11 cellular contexts compared by ENCODE assay signal in the genomic region with DNA sequence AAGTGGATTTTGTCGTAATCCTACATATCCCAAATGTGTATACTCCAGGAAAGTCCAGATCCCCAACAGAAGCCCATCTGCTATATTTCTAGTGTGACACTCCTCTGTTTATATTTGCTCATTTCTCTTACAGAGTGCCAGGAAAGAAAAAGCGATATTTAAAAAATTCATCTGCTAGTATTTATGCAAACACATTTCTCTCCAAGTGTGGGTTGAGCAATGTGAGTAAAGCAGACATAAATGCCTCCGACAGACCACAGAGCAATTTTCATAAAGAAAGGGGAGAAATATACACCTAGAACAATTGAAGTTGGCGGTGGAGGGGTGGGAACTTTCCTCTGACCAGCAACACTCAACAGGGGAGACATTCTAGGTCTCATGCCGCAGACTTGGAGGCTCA. TPM values are rescaled to one million over a fixed set of nuclear protein-coding genes. Genes with fewer than 3 reads are reported as not detected.
DNase-seq lines count a peak whose midpoint lies in the region; ATAC-seq and TF ChIP-seq lines count a peak whose summit lies in the region.
"Had no signal": no experiment of that assay in that cellular context is flagged by ENCODE, and none has a peak within 500 bp of the region (broad histone marks: within the 10 kb centered on the region; RNA-seq: fewer than 3 reads in every experiment).

No MANE protein-coding gene starts in this region.

- intact Hi-C loops in natural killer cell (cut with micrococcal nuclease), result loop anchor here (5.0 to 10.0 kb wide), 2 partner anchors 380 to 723 kb away; a partner anchor contains a TSS
- intact Hi-C loops in mammary epithelial cell (cut with micrococcal nuclease), result no loop called here

- H3K36me3 Mint-ChIP-seq in CD4-positive, CD25-positive, alpha-beta regulatory T cell, result no peaks in the 10 kb centered on the region
- H3K36me3 Mint-ChIP-seq in central memory CD8-positive, alpha-beta T cell (ENCODE audit: insufficient read depth), result peaks cover 4% of the 10 kb centered on the region
- no peaks in the 10 kb centered on the region for H3K36me3 Mint-ChIP-seq in natural killer cell
- H3K36me3 Mint-ChIP-seq: CD14-positive monocyte had no signal

- no peaks in the 10 kb centered on the region for H3K36me3 ChIP-seq in CD4-positive, CD25-positive, alpha-beta regulatory T cell (ENCODE audit: control insufficient read depth, insufficient read depth, low read length)
- H3K36me3 ChIP-seq in KMS-11 (ENCODE audit: insufficient read depth) (no peaks in the 10 kb centered on the region), mammary epithelial cell (ENCODE audit: insufficient read depth, low read length) (no peaks in the 10 kb centered on the region)

- H3K27ac Mint-ChIP-seq in CD4-positive, CD25-positive, alpha-beta regulatory T cell, result peak overlapping the region; percentile 55 to 85 (median 76)
- peak overlapping the region; percentile 79 for H3K27ac Mint-ChIP-seq in central memory CD8-positive, alpha-beta T cell (ENCODE audit: low read depth)
- H3K27ac Mint-ChIP-seq in natural killer cell, result peak overlapping the region; percentile 78 to 89
- H3K27ac Mint-ChIP-seq: CD14-positive monocyte, HFFc6 had no signal

- H3K9me3 Mint-ChIP-seq in CD4-positive, CD25-positive, alpha-beta regulatory T cell, result no peaks in the 10 kb centered on the region
- no peaks in the 10 kb centered on the region for H3K9me3 Mint-ChIP-seq in central memory CD8-positive, alpha-beta T cell
- H3K9me3 Mint-ChIP-seq in natural killer cell, result no peaks in the 10 kb centered on the region
- H3K9me3 Mint-ChIP-seq: HFFc6 had no signal

- dilution Hi-C loops in mammary epithelial cell (cut with HindIII; ENCODE audit: low sequenced_read_pairs), result no loop called here

- ATAC-seq in CD4-positive, CD25-positive, alpha-beta regulatory T cell (ENCODE audit: low read depth in 2 of 2), result no peak
- ATAC-seq in central memory CD8-positive, alpha-beta T cell (replicated peaks; ENCODE audit: extremely low read depth, poor library complexity, severe bottlenecking), result no peak
- no peak for ATAC-seq in natural killer cell

- peaks cover 99% of the 10 kb centered on the region for H3K4me1 ChIP-seq in CD4-positive, CD25-positive, alpha-beta regulatory T cell (ENCODE audit: control insufficient read depth, insufficient read depth, low read length, poor library complexity, severe bottlenecking)
- peaks cover 97% of the 10 kb centered on the region for H3K4me1 ChIP-seq in KMS-11 (ENCODE audit: low read depth, poor library complexity, severe bottlenecking)
- peaks cover 16% of the 10 kb centered on the region for H3K4me1 ChIP-seq in mammary epithelial cell (ENCODE audit: insufficient read depth, low read length)

- H3K4me3 ChIP-seq in CD4-positive, CD25-positive, alpha-beta regulatory T cell (ENCODE audit: low read depth, low read length), result peak overlapping the region; percentile 72
- H3K4me3 ChIP-seq in KMS-11 (IDR thresholded peaks at IDR 0.05; ENCODE audit: insufficient read depth, low read depth, low read length), result no peak overlapping the region
- H3K4me3 ChIP-seq in mammary epithelial cell (replicated peaks in 1 of 3; ENCODE audit: insufficient read depth in 1 of 3, low read depth in 2 of 3, low read length in 3 of 3), result no peak overlapping the region

- no peak overlapping the region for H3K9ac ChIP-seq in KMS-11
- no peak overlapping the region for H3K9ac ChIP-seq in mammary epithelial cell (ENCODE audit: insufficient read depth, low read length)

- H3K4me3 Mint-ChIP-seq in CD4-positive, CD25-positive, alpha-beta regulatory T cell, result peak overlapping the region in 3 of 4 donors; percentile 7 to 74 (median 49)
- H3K4me3 Mint-ChIP-seq in central memory CD8-positive, alpha-beta T cell, result peak overlapping the region; percentile 13
- H3K4me3 Mint-ChIP-seq in natural killer cell, result peak overlapping the region; percentile 67
- H3K4me3 Mint-ChIP-seq: CD14-positive monocyte, HFFc6 had no signal

- no peaks in the 10 kb centered on the region for H3K27me3 ChIP-seq in CD4-positive, CD25-positive, alpha-beta regulatory T cell (ENCODE audit: control insufficient read depth, insufficient read depth, low read length)
- H3K27me3 ChIP-seq in KMS-11 (ENCODE audit: insufficient read depth, low read depth), result no peaks in the 10 kb centered on the region
- H3K27me3 ChIP-seq in mammary epithelial cell (ENCODE audit: insufficient read depth, low read length), result no peaks in the 10 kb centered on the region

- TF ChIP-seq CTCF in KMS-11 (conservative IDR thresholded peaks at IDR 0.05; ENCODE audit: low read depth, low read length) (no peak), natural killer cell (IDR thresholded peaks at IDR 0.05) (no peak), mammary epithelial cell (conservative IDR thresholded peaks at IDR 0.05 in 1 of 2, IDR thresholded peaks at IDR 0.05 in 1 of 2; ENCODE audit: extremely low read depth in 1 of 2, insufficient read depth in 1 of 2, low read depth in 1 of 2, low read length in 2 of 2) (no peak)

- CTCF ChIA-PET in mammary epithelial cell (lab: Charles Lee; ENCODE audit: low non-redundant PET), result no interaction called here

- H3K9me3 ChIP-seq in CD4-positive, CD25-positive, alpha-beta regulatory T cell (ENCODE audit: control insufficient read depth in 2 of 2, low read length in 2 of 2), result no peaks in the 10 kb centered on the region
- H3K9me3 ChIP-seq in mammary epithelial cell (replicated peaks; ENCODE audit: insufficient read depth, low read length), result no peaks in the 10 kb centered on the region

- peak overlapping the region; percentile 80; the same call in 1 of the 2 replicates for H3K4me2 ChIP-seq in KMS-11
- no peak overlapping the region for H3K4me2 ChIP-seq in mammary epithelial cell (ENCODE audit: insufficient read depth, low read depth, low read length)

- no TSS peak for BruUV-seq in mammary epithelial cell (replicated peaks; lab: Mats Ljungman, UMichigan)

- H2AFZ ChIP-seq in KMS-11 (ENCODE audit: low read depth) (no peak overlapping the region), mammary epithelial cell (ENCODE audit: low read depth, low read length) (no peak overlapping the region)

- DNase-seq in CD4-positive, CD25-positive, alpha-beta regulatory T cell, result no peak
- DNase-seq in central memory CD8-positive, alpha-beta T cell (ENCODE audit: low spot score in 2 of 2), result no peak
- DNase-seq in natural killer cell (no peak), mammary epithelial cell (no peak), mucosa of gallbladder (ENCODE audit: low spot score) (no peak), UCSD-AML1 (lab: John Stamatoyannopoulos, UW; ENCODE audit: unreplicated experiment) (no peak)
- no peak for DNase-seq in activated naive CD4-positive, alpha-beta T cell (lab: John Stamatoyannopoulos, UW)
- DNase-seq: HFFc6, NCI-H2227 treated with DMSO at 0.1 percent for 48 hours had no signal

- 83% methylated on average over 5 of the region's 5 CpGs for WGBS in mammary epithelial cell (ENCODE audit: low coverage, missing lambda C conversion rate)

- H3K27ac ChIP-seq in CD4-positive, CD25-positive, alpha-beta regulatory T cell (ENCODE audit: insufficient read depth, low read length, poor library complexity, severe bottlenecking), result peak overlapping the region; percentile 64
- H3K27ac ChIP-seq in KMS-11, result peak overlapping the region; percentile 93; the same call in 1 of the 2 replicates
- H3K27ac ChIP-seq in mammary epithelial cell (ENCODE audit: insufficient read depth, low read depth, low read length), result no peak overlapping the region

- no peaks in the 10 kb centered on the region for H3K27me3 Mint-ChIP-seq in CD4-positive, CD25-positive, alpha-beta regulatory T cell
- H3K27me3 Mint-ChIP-seq in central memory CD8-positive, alpha-beta T cell, result no peaks in the 10 kb centered on the region
- no peaks in the 10 kb centered on the region for H3K27me3 Mint-ChIP-seq in natural killer cell (ENCODE audit: low read depth in 2 of 2)

- in situ Hi-C loops in mammary epithelial cell (cut with MboI; ENCODE audit: low sequenced_read_pairs in 2 of 2), result no loop called here

- no peaks in the 10 kb centered on the region for H4K20me1 ChIP-seq in KMS-11 (ENCODE audit: insufficient read depth)
- H4K20me1 ChIP-seq in mammary epithelial cell (ENCODE audit: insufficient read depth, low read length), result no peaks in the 10 kb centered on the region

- H3K79me2 ChIP-seq in KMS-11 (ENCODE audit: insufficient read depth, low read depth) (no peaks in the 10 kb centered on the region), mammary epithelial cell (ENCODE audit: insufficient read depth, low read length) (no peaks in the 10 kb centered on the region)

- peaks cover 45 to 98% (median 85%) of the 10 kb centered on the region in 4 donors for H3K4me1 Mint-ChIP-seq in CD4-positive, CD25-positive, alpha-beta regulatory T cell
- H3K4me1 Mint-ChIP-seq in central memory CD8-positive, alpha-beta T cell, result peaks cover 86% of the 10 kb centered on the region
- H3K4me1 Mint-ChIP-seq in natural killer cell, result peaks cover 77 to 82% of the 10 kb centered on the region in 2 donors

RNA-seq across cellular contexts. Expression of a gene that starts 22.2 kb away (rescaled TPM):
- 143 TPM for total RNA-seq in CD4-positive, CD25-positive, alpha-beta regulatory T cell
- polyA plus RNA-seq in CD4-positive, CD25-positive, alpha-beta regulatory T cell, result 10 to 100 TPM; 72.8 to 91.3 (median 78.2) TPM
- total RNA-seq in natural killer cell (100 to 1,000 TPM in 2 of 3 donors, 10 to 100 TPM in 1; 83.7 to 112 (median 104) TPM), mammary epithelial cell (10 to 100 TPM; 20.8 to 58.8 TPM), mucosa of gallbladder (93.0 TPM)
- polyA plus RNA-seq in mammary epithelial cell, result 28.1 TPM
- polyA minus RNA-seq in mammary epithelial cell, result 47.9 TPM

Comparison
In these comparisons a context has a peak if more than half of its experiments do, and no peak if none do; other contexts are left out.
1. H3K4me3 Mint-ChIP-seq: peak in every context shown above with its lines; median percentile 67 in natural killer cell; 49 in CD4-positive, CD25-positive, alpha-beta regulatory T cell; 13 in central memory CD8-positive, alpha-beta T cell.